Comparison of ENCODE assay signal across 14 cellular contexts in genomic region chr11:100908746-100909145, GRCh38.
DNase-seq lines count a peak whose midpoint lies in the region; ATAC-seq and TF ChIP-seq lines count a peak whose summit lies in the region.
"Had no signal": no experiment of that assay in that cellular context is flagged by ENCODE, and none has a peak within 500 bp of the region (broad histone marks: within the 10 kb centered on the region; RNA-seq: fewer than 3 reads in every experiment).

No MANE protein-coding gene starts in this region.

- DNase-seq in GM03348 (ENCODE audit: low spot score): peak; percentile 7
- DNase-seq in astrocyte of the spinal cord (ENCODE audit: low read depth, low spot score): peak; percentile 73
- no peak for DNase-seq in NCI-H1694 treated with DMSO at 0.1 percent for 48 hours (lab: John Stamatoyannopoulos, UW)
- no peak for DNase-seq in activated CD4-positive, CD25-positive, alpha-beta regulatory T cell (lab: John Stamatoyannopoulos, UW)
- no peak for DNase-seq in SJCRH30
- DNase-seq: activated CD4-positive, alpha-beta T cell treated with anti-CD3 and anti-CD28 coated beads, Interleukin-2, amount 10 ng/mL, durations not matched to agents 7 days and 5 days; amygdala; left cardiac atrium; NCI-H1436 had no signal

- H3K4me3 ChIP-seq in astrocyte of the spinal cord (ENCODE audit: low read depth, low read length) (no peak overlapping the region), SJCRH30 (no peak overlapping the region)
- H3K4me3 ChIP-seq: BLaER1 treated with 17β-estradiol and CSF1 and Interleukin-3, amounts not matched to agents 10 nM and 100 nM had no signal

- ATAC-seq in GM21528 (IDR thresholded peaks at IDR 0.05; ENCODE audit: low FRiP score, unreplicated experiment) (peak; percentile 56), HG03342 (IDR thresholded peaks at IDR 0.05; ENCODE audit: unreplicated experiment) (peak; percentile 41), HG02970 (IDR thresholded peaks at IDR 0.05; ENCODE audit: low FRiP score, unreplicated experiment) (no peak)
- ATAC-seq: left cardiac atrium had no signal

- H3K27me3 ChIP-seq in SJCRH30: no peaks in the 10 kb centered on the region
- H3K27me3 ChIP-seq: BLaER1 treated with 17β-estradiol and CSF1 and Interleukin-3, amounts not matched to agents 10 nM and 100 nM had no signal

- no peak for TF ChIP-seq CTCF in astrocyte of the spinal cord (IDR thresholded peaks at IDR 0.05; ENCODE audit: low read depth, low read length)

- no peak overlapping the region for H3K27ac ChIP-seq in SJCRH30
- H3K27ac ChIP-seq: BLaER1 treated with 17β-estradiol and CSF1 and Interleukin-3, amounts not matched to agents 10 nM and 100 nM; epithelial cell of prostate had no signal

- H3K9me3 ChIP-seq in SJCRH30 (replicated peaks): no peaks in the 10 kb centered on the region
- H3K9me3 ChIP-seq: BLaER1 treated with 17β-estradiol and CSF1 and Interleukin-3, amounts not matched to agents 10 nM and 100 nM had no signal

- H3K4me1 ChIP-seq in SJCRH30: peaks cover 8% of the 10 kb centered on the region; the same call in 1 of the 2 replicates

- H3K36me3 ChIP-seq in SJCRH30: no peaks in the 10 kb centered on the region

- in situ Hi-C loops in astrocyte of the spinal cord (cut with HindIII; ENCODE audit: low sequenced_read_pairs): no loop called here

Comparison
In these comparisons a context has a peak if more than half of its experiments do, and no peak if none do; other contexts are left out.
1. DNase-seq: peak in GM03348 (single experiment) and astrocyte of the spinal cord (single experiment); none in NCI-H1694 treated with DMSO at 0.1 percent for 48 hours (single experiment), activated CD4-positive, CD25-positive, alpha-beta regulatory T cell (0 of 4) and SJCRH30 (0 of 2).